In genomic region chr19:30344446-30345425, GRCh38 we compare ENCODE assay signal across 27 cellular contexts. TPM values are rescaled to one million over a fixed set of nuclear protein-coding genes. Genes with fewer than 3 reads are reported as not detected.
DNase-seq lines count a peak whose midpoint lies in the region; ATAC-seq and TF ChIP-seq lines count a peak whose summit lies in the region.
"Had no signal": no experiment of that assay in that cellular context is flagged by ENCODE, and none has a peak within 500 bp of the region (broad histone marks: within the 10 kb centered on the region; RNA-seq: fewer than 3 reads in every experiment).

No MANE protein-coding gene starts in this region.

- H3K27me3 ChIP-seq in adrenal gland = no peaks in the 10 kb centered on the region
- H3K27me3 ChIP-seq: gastrocnemius medialis had no signal

- H3K9me3 Mint-ChIP-seq in activated naive CD4-positive, alpha-beta T cell treated with anti-CD3 and anti-CD28 coated beads, Interleukin-2, amount 50 U/mL, for 72 hours = peaks cover 0 to 3% of the 10 kb centered on the region in 2 donors
- H3K9me3 Mint-ChIP-seq: activated naive CD4-positive, alpha-beta T cell treated with anti-CD3 and anti-CD28 coated beads for 36 hours; CD4-positive, alpha-beta T cell; central memory CD8-positive, alpha-beta T cell; H9 had no signal

- no peaks in the 10 kb centered on the region; the same call in 1 of the 2 replicates for H3K9me3 ChIP-seq in HEK293 (ENCODE audit: control insufficient read depth, insufficient read depth, low read depth, low read length)
- H3K9me3 ChIP-seq in adrenal gland (replicated peaks in 1 of 3) = no peaks in the 10 kb centered on the region
- H3K9me3 ChIP-seq: gastrocnemius medialis had no signal

- H3K4me3 ChIP-seq in HEK293 (ENCODE audit: low read depth, low read length) (no peak overlapping the region), adrenal gland (no peak overlapping the region)
- H3K4me3 ChIP-seq: gastrocnemius medialis had no signal

- intact Hi-C loops in adrenal gland (cut with DNase I) = no loop called here
- intact Hi-C loops in left colon (cut with DNase I, micrococcal nuclease) = no loop called here

- no peaks in the 10 kb centered on the region for H3K36me3 Mint-ChIP-seq in activated naive CD4-positive, alpha-beta T cell treated with anti-CD3 and anti-CD28 coated beads, Interleukin-2, amount 50 U/mL, for 72 hours
- H3K36me3 Mint-ChIP-seq: naive B cell had no signal

- no peak overlapping the region for H3K27ac Mint-ChIP-seq in activated naive CD4-positive, alpha-beta T cell treated with anti-CD3 and anti-CD28 coated beads, Interleukin-2, amount 50 U/mL, for 72 hours
- H3K27ac Mint-ChIP-seq: activated naive CD4-positive, alpha-beta T cell treated with anti-CD3 and anti-CD28 coated beads for 36 hours; CD4-positive, alpha-beta T cell had no signal

- POLR2A ChIA-PET in HEK293 (lab: Yijun Ruan, JAX) = interaction anchor here (0.7 kb wide), 1 partner anchor 108 kb away, joined by 4 read pairs; no protein-coding TSS in a partner anchor

- H3K36me3 ChIP-seq in HEK293 (ENCODE audit: control insufficient read depth in 2 of 2, insufficient read depth in 1 of 2, low read length in 2 of 2) (no peaks in the 10 kb centered on the region), adrenal gland (replicated peaks in 1 of 2) (no peaks in the 10 kb centered on the region)
- H3K36me3 ChIP-seq: gastrocnemius medialis had no signal

- in situ Hi-C loops in KBM-7 (cut with MboI; ENCODE audit: low pct_unique_long_range_greater_than_20kb, low sequenced_read_pairs) = no loop called here

- peak; percentile 40 for DNase-seq in AG08396 (ENCODE audit: low spot score)
- DNase-seq in adrenal gland = peak in 4 of 7 donors; percentile 19 to 37 (median 28)
- peak; percentile 54 for DNase-seq in midbrain (lab: John Stamatoyannopoulos, UW)
- no peak for DNase-seq in activated naive CD4-positive, alpha-beta T cell treated with anti-CD3 and anti-CD28 coated beads, Interleukin-2, amount 50 U/mL, for 72 hours (ENCODE audit: low spot score in 2 of 2)
- DNase-seq in KBM-7 = no peak
- DNase-seq in left colon = no peak
- DNase-seq: ACHN; activated naive CD4-positive, alpha-beta T cell treated with anti-CD3 and anti-CD28 coated beads for 36 hours; activated T-cell treated with anti-CD3 and anti-CD28 coated beads, Interleukin-2, amount 50 U/mL, for 48 hours; aorta; CD4-positive, alpha-beta T cell; gastrocnemius medialis; H9; naive B cell; NCI-H1694 treated with DMSO at 0.1 percent for 48 hours; NCI-H2227 treated with DMSO at 0.1 percent for 48 hours; T1000 had no signal

- CTCF ChIA-PET in HEK293 (lab: Yijun Ruan, JAX) = interaction anchor here (0.6 to 1.2 kb wide), 5 partner anchors 12 to 613 kb away, joined by 3 to 4 read pairs (median 3); no protein-coding TSS in a partner anchor

- WGBS in adrenal gland, 4 donors = 81 to 84% (median 81%) methylated on average over 12 to 14 of the region's 14 CpGs

- TF ChIP-seq CTCF in HEK293 (tag by site-specific recombination; IDR thresholded peaks at IDR 0.05) (no peak), adrenal gland (IDR thresholded peaks at IDR 0.05) (peak in 1 of 6 experiments; percentile 26)

- TF ChIP-seq POLR2A in adrenal gland (IDR thresholded peaks at IDR 0.05) = no peak

- ATAC-seq in activated naive CD4-positive, alpha-beta T cell treated with anti-CD3 and anti-CD28 coated beads, Interleukin-2, amount 50 U/mL, for 72 hours = no peak
- no peak for ATAC-seq in HG02610 (IDR thresholded peaks at IDR 0.05; ENCODE audit: unreplicated experiment)
- no peak for ATAC-seq in left colon
- ATAC-seq: activated CD4-positive, CD25-positive, alpha-beta regulatory T cell treated with anti-CD3 and anti-CD28 coated beads, Interleukin-2, amount 50 U/mL, for 24 hours; gastrocnemius medialis; Panc1; sciatic nerve; SK-N-SH treated with all-trans-retinoic acid at 6 μM for 48 hours had no signal

- H3K4me1 ChIP-seq in HEK293 (ENCODE audit: control insufficient read depth, insufficient read depth, low read length) (peaks cover 29% of the 10 kb centered on the region), adrenal gland (replicated peaks in 1 of 2) (no peaks in the 10 kb centered on the region)
- H3K4me1 ChIP-seq: gastrocnemius medialis had no signal

- H3K27ac ChIP-seq in HEK293 (ENCODE audit: extremely low read depth, low read depth, low read length) = no peak overlapping the region
- H3K27ac ChIP-seq in adrenal gland = no peak overlapping the region
- H3K27ac ChIP-seq: gastrocnemius medialis had no signal

TF ChIP-seq in HEK293, 187 proteins besides CTCF, POLR2A, EP300 and RAD21:
- TF ChIP-seq, protein P1, sequence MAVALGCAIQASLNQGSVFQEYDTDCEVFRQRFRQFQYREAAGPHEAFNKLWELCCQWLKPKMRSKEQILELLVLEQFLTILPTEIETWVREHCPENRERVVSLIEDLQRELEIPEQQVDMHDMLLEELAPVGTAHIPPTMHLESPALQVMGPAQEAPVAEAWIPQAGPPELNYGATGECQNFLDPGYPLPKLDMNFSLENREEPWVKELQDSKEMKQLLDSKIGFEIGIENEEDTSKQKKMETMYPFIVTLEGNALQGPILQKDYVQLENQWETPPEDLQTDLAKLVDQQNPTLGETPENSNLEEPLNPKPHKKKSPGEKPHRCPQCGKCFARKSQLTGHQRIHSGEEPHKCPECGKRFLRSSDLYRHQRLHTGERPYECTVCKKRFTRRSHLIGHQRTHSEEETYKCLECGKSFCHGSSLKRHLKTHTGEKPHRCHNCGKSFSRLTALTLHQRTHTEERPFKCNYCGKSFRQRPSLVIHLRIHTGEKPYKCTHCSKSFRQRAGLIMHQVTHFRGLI (tag by site-specific recombination; IDR thresholded peaks at IDR 0.05) = 0 out of 2 replicates have a peak, but pooled peaks have one; percentile 16
- TF ChIP-seq ZNF791 (tag by site-specific recombination; IDR thresholded peaks at IDR 0.05) (no peak), GFI1B (tag by site-specific recombination; IDR thresholded peaks at IDR 0.05) (0 out of 2 replicates have a peak, but pooled peaks have one; percentile 53), ZNF239 (tag by site-specific recombination; IDR thresholded peaks at IDR 0.05) (no peak), ZNF248 (tag by site-specific recombination; IDR thresholded peaks at IDR 0.05) (no peak), ZNF600 (tag by site-specific recombination; IDR thresholded peaks at IDR 0.05) (peak; percentile 22; the same call in 1 of the 2 replicates)

RNA-seq across cellular contexts. Expression of gene ZNF536, which starts 27.4 kb away (rescaled TPM):
- total RNA-seq in adrenal gland = 1 to 10 TPM; 2.3 to 9.2 (median 6.8) TPM
- polyA plus RNA-seq in adrenal gland = 1 to 10 TPM; 2.4 to 2.7 (median 2.7) TPM
- not detected for total RNA-seq in activated naive CD4-positive, alpha-beta T cell treated with anti-CD3 and anti-CD28 coated beads, Interleukin-2, amount 50 U/mL, for 72 hours
- 1 to 10 TPM in 1 of 2 donors, under 1 TPM in 1; 0.79 to 2.5 TPM for total RNA-seq in left colon
- total RNA-seq: activated naive CD4-positive, alpha-beta T cell treated with anti-CD3 and anti-CD28 coated beads for 36 hours; CD4-positive, alpha-beta T cell; epithelial cell of proximal tubule; H9; lung microvascular endothelial cell; osteocyte had no signal

Comparison
In these comparisons a context has a peak if more than half of its experiments do, and no peak if none do; other contexts are left out.
1. DNase-seq: peak in AG08396 (single experiment), adrenal gland (4 of 7) and midbrain (single experiment); none in activated naive CD4-positive, alpha-beta T cell treated with anti-CD3 and anti-CD28 coated beads, Interleukin-2, amount 50 U/mL, for 72 hours (0 of 2), KBM-7 (single experiment) and left colon (0 of 2).